Comparison of ENCODE assay signal across 18 cellular contexts in the genomic region with DNA sequence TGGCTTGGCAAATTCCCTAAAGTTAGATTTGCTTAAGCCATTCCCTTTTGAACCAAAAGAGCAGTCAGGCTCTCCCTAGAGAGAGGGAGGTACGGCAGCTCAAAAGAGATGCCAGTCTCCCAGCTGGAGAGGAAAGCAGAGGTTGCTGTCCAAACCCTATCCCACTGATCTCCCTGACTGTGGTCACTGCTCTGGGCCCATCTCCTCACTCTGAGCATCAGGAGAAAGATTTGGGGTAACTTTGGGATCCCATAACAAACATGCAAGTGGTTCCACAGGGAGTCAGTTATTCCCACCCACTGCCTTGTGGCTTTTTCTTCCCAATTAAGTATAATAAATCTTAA. TPM values are rescaled to one million over a fixed set of nuclear protein-coding genes. Genes with fewer than 3 reads are reported as not detected.
DNase-seq lines count a peak whose midpoint lies in the region; ATAC-seq lines count a peak whose summit lies in the region.
"Had no signal": no experiment of that assay in that cellular context is flagged by ENCODE, and none has a peak within 500 bp of the region (broad histone marks: within the 10 kb centered on the region; RNA-seq: fewer than 3 reads in every experiment).

No MANE protein-coding gene starts in this region.

- H3K36me3 Mint-ChIP-seq in T-helper 2 cell treated with Interferon-gamma antibody and Interleukin-4, amounts not matched to agents 5 μg/mL and 100 μg/mL, for 36 hours (ENCODE audit: low read depth) = peaks cover 2% of the 10 kb centered on the region
- H3K36me3 Mint-ChIP-seq: stimulated activated effector memory CD8-positive, alpha-beta T cell treated with anti-CD3 and anti-CD28 coated beads, Interleukin-12 subunit alpha, Interleukin-12 subunit beta, amount 100 ng/mL, for 72 hours had no signal

- no peak overlapping the region for H3K27ac Mint-ChIP-seq in T-helper 2 cell treated with Interferon-gamma antibody and Interleukin-4, amounts not matched to agents 5 μg/mL and 100 μg/mL, for 36 hours
- H3K27ac Mint-ChIP-seq: activated naive CD4-positive, alpha-beta T cell treated with anti-CD3 and anti-CD28 coated beads, Interleukin-2, amount 50 U/mL, for 24 hours; stimulated activated effector memory CD8-positive, alpha-beta T cell treated with anti-CD3 and anti-CD28 coated beads, Interleukin-12 subunit alpha, Interleukin-12 subunit beta, amount 100 ng/mL, for 72 hours had no signal

- H3K27me3 Mint-ChIP-seq in T-helper 2 cell treated with Interferon-gamma antibody and Interleukin-4, amounts not matched to agents 5 μg/mL and 100 μg/mL, for 36 hours (ENCODE audit: low read depth) = no peaks in the 10 kb centered on the region
- H3K27me3 Mint-ChIP-seq: activated naive CD4-positive, alpha-beta T cell treated with anti-CD3 and anti-CD28 coated beads, Interleukin-2, amount 50 U/mL, for 24 hours; effector memory CD8-positive, alpha-beta T cell had no signal

- 0 to 3% methylated on average over 1 of the region's 1 CpG for WGBS in ectodermal cell, 2 experiments

- H3K4me3 ChIP-seq in MG63 (no peak overlapping the region), ectodermal cell (ENCODE audit: insufficient read depth, low read depth, low read length) (no peak overlapping the region), neuron (ENCODE audit: low read length) (peak overlapping the region; percentile 2)
- H3K4me3 ChIP-seq: HAP-1, K562, vagina had no signal

- peak overlapping the region; percentile 20 for H3K27ac ChIP-seq in ectodermal cell (ENCODE audit: insufficient read depth, low read depth, low read length, poor library complexity, severe bottlenecking)
- H3K27ac ChIP-seq: vagina had no signal

- no peaks in the 10 kb centered on the region for H3K36me3 ChIP-seq in MG63
- H3K36me3 ChIP-seq in ectodermal cell (ENCODE audit: control insufficient read depth, insufficient read depth, low read length) = no peaks in the 10 kb centered on the region
- no peaks in the 10 kb centered on the region for H3K36me3 ChIP-seq in neuron (ENCODE audit: insufficient read depth, low read length)
- H3K36me3 ChIP-seq: HAP-1, vagina had no signal

- H3K27me3 ChIP-seq in MG63 = no peaks in the 10 kb centered on the region
- H3K27me3 ChIP-seq in ectodermal cell (ENCODE audit: control insufficient read depth, insufficient read depth, low read length, poor library complexity, severe bottlenecking) = peaks cover 94% of the 10 kb centered on the region
- peaks cover 6% of the 10 kb centered on the region for H3K27me3 ChIP-seq in neuron (ENCODE audit: insufficient read depth, low read length)
- H3K27me3 ChIP-seq: vagina had no signal

- H3K9me3 ChIP-seq in MG63 = no peaks in the 10 kb centered on the region
- no peaks in the 10 kb centered on the region for H3K9me3 ChIP-seq in ectodermal cell (ENCODE audit: control insufficient read depth, low read length)
- H3K9me3 ChIP-seq in neuron (ENCODE audit: low read length) = no peaks in the 10 kb centered on the region
- H3K9me3 ChIP-seq: HAP-1, vagina had no signal

- H3K4me1 Mint-ChIP-seq in T-helper 2 cell treated with Interferon-gamma antibody and Interleukin-4, amounts not matched to agents 5 μg/mL and 100 μg/mL, for 36 hours (ENCODE audit: low read depth) = peaks cover 4% of the 10 kb centered on the region

- peak overlapping the region; percentile 15 for H2AFZ ChIP-seq in neuron (ENCODE audit: low read depth, low read length)

- no peak overlapping the region for H3K4me3 Mint-ChIP-seq in T-helper 2 cell treated with Interferon-gamma antibody and Interleukin-4, amounts not matched to agents 5 μg/mL and 100 μg/mL, for 36 hours
- H3K4me3 Mint-ChIP-seq: activated naive CD4-positive, alpha-beta T cell treated with anti-CD3 and anti-CD28 coated beads, Interleukin-2, amount 50 U/mL, for 24 hours; effector memory CD8-positive, alpha-beta T cell; stimulated activated effector memory CD8-positive, alpha-beta T cell treated with anti-CD3 and anti-CD28 coated beads, Interleukin-12 subunit alpha, Interleukin-12 subunit beta, amount 100 ng/mL, for 72 hours had no signal

- H3K4me1 ChIP-seq in ectodermal cell (ENCODE audit: control insufficient read depth, insufficient read depth, low read length) (peaks cover 11% of the 10 kb centered on the region), neuron (ENCODE audit: insufficient read depth, low read length) (peaks cover 11% of the 10 kb centered on the region)

- DNase-seq in AG08395 (ENCODE audit: low spot score) (peak; percentile 15), MG63 (peak; percentile 27), NCI-H1694 (lab: John Stamatoyannopoulos, UW) (no peak)
- DNase-seq in T-helper 2 cell treated with Interferon-gamma antibody and Interleukin-4, amounts not matched to agents 5 μg/mL and 100 μg/mL, for 36 hours (ENCODE audit: low spot score) = no peak
- DNase-seq: ACHN; activated CD4-positive, alpha-beta T cell treated with anti-CD3 and anti-CD28 coated beads for 48 hours; effector memory CD8-positive, alpha-beta T cell; NK-92 treated with Interleukin-12 subunit alpha and Interleukin-12 subunit beta, amount 100 ng/mL, for 24 hours; T1000 had no signal

- ATAC-seq in GM21381 (IDR thresholded peaks at IDR 0.05; ENCODE audit: unreplicated experiment) = no peak
- no peak for ATAC-seq in GM21717 (IDR thresholded peaks at IDR 0.05; ENCODE audit: unreplicated experiment)
- ATAC-seq: effector memory CD8-positive, alpha-beta T cell had no signal

- no peaks in the 10 kb centered on the region for H3K9me3 Mint-ChIP-seq in T-helper 2 cell treated with Interferon-gamma antibody and Interleukin-4, amounts not matched to agents 5 μg/mL and 100 μg/mL, for 36 hours
- H3K9me3 Mint-ChIP-seq: activated naive CD4-positive, alpha-beta T cell treated with anti-CD3 and anti-CD28 coated beads, Interleukin-2, amount 50 U/mL, for 24 hours; effector memory CD8-positive, alpha-beta T cell; stimulated activated effector memory CD8-positive, alpha-beta T cell treated with anti-CD3 and anti-CD28 coated beads, Interleukin-12 subunit alpha, Interleukin-12 subunit beta, amount 100 ng/mL, for 72 hours had no signal

RNA-seq across cellular contexts. Expression of gene ACSL1, which starts 17.1 kb away (rescaled TPM):
- 20.5 and 22.2 TPM in 2 replicates for total RNA-seq in MG63 (2014; rRNA removed; shearing (Covaris generic); ENCODE audit: low replicate concordance)
- polyA plus RNA-seq in ectodermal cell (2013, experiment 1 of 4) = 2.5 TPM
- 1.6 TPM for polyA plus RNA-seq in ectodermal cell (2013, experiment 2 of 4)
- 1.9 TPM for polyA plus RNA-seq in ectodermal cell (2013, experiment 3 of 4)
- polyA plus RNA-seq in ectodermal cell (2013, experiment 4 of 4) = 1.5 TPM

Comparison
In these comparisons a context has a peak if more than half of its experiments do, and no peak if none do; other contexts are left out.
1. DNase-seq: peak in AG08395 (single experiment) and MG63 (single experiment); none in NCI-H1694 (single experiment) and T-helper 2 cell treated with Interferon-gamma antibody and Interleukin-4, amounts not matched to agents 5 μg/mL and 100 μg/mL, for 36 hours (single experiment).